20 cellular contexts compared by ENCODE assay signal in the genomic region with DNA sequence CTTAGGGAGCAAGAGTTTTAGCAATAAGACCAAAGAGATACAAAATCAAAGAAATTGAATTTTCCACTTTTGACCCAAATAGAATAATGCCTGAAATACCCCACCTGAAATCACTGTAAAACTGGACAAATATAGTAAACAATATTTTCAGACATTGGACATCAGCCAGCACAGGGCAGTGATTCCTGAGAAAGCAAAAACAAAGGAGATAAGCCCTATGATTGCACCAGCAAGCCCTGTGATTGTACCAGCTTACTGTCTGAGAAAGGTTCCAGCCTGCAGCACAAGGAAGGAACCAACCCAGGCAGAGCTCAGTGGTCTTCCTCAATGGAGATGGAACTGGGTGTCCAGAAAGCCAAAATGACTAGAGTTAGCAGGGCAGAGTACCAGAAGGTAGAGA. TPM values are rescaled to one million over a fixed set of nuclear protein-coding genes. Genes with fewer than 3 reads are reported as not detected.
DNase-seq lines count a peak whose midpoint lies in the region; ATAC-seq, FAIRE-seq and TF ChIP-seq lines count a peak whose summit lies in the region.
"Had no signal": no experiment of that assay in that cellular context is flagged by ENCODE, and none has a peak within 500 bp of the region (broad histone marks: within the 10 kb centered on the region; RNA-seq: fewer than 3 reads in every experiment).

No MANE protein-coding gene starts in this region.

- peak overlapping the region in 1 of 2 donors; percentile 4 for H3K4me3 Mint-ChIP-seq in activated T-cell treated with anti-CD3 and anti-CD28 coated beads, Interleukin-2, amount 50 U/mL, for 72 hours
- H3K4me3 Mint-ChIP-seq in activated CD8-positive, alpha-beta T cell treated with anti-CD3 and anti-CD28 coated beads for 36 hours: no peak overlapping the region
- H3K4me3 Mint-ChIP-seq in naive thymus-derived CD8-positive, alpha-beta T cell: peak overlapping the region in 5 of 10 donors; percentile 10 to 32 (median 15)
- no peak overlapping the region for H3K4me3 Mint-ChIP-seq in activated naive CD4-positive, alpha-beta T cell treated with anti-CD3 and anti-CD28 coated beads, Interleukin-2, amount 10 ng/mL, durations not matched to agents 7 days and 5 days
- H3K4me3 Mint-ChIP-seq: activated CD4-positive, alpha-beta T cell treated with anti-CD3 and anti-CD28 coated beads for 36 hours; activated CD8-positive, alpha-beta memory T cell treated with anti-CD3 and anti-CD28 coated beads, Interleukin-2, amount 10 ng/mL, durations not matched to agents 7 days and 5 days; neural crest cell had no signal

- no peak overlapping the region for H3K4me2 ChIP-seq in H1 (ENCODE audit: insufficient read depth in 1 of 2, low read depth in 2 of 2, low read length in 2 of 2)

- no peak overlapping the region for H3K4ac ChIP-seq in H1 (replicated peaks; ENCODE audit: insufficient read length, low read depth, low read length)

- intact Hi-C loops in activated CD8-positive, alpha-beta T cell treated with anti-CD3 and anti-CD28 coated beads for 36 hours (cut with micrococcal nuclease): no loop called here

- H4K5ac ChIP-seq in H1 (ENCODE audit: insufficient read length, low read depth, low read length): peak overlapping the region; percentile 33

- no peak overlapping the region for H3K9ac ChIP-seq in H1 (replicated peaks in 1 of 4; ENCODE audit: extremely low read depth in 1 of 4, low read depth in 3 of 4, low read length in 3 of 4)

- CTCF ChIA-PET in activated CD8-positive, alpha-beta T cell treated with anti-CD3 and anti-CD28 coated beads for 36 hours (lab: Charles Lee): no interaction called here
- CTCF ChIA-PET in H1 (lab: Charles Lee; ENCODE audit: partially characterized antibody): interaction anchor here (0.6 kb wide), 1 partner anchor 207 kb away, joined by 3 read pairs; no protein-coding TSS in a partner anchor
- CTCF ChIA-PET in activated naive CD4-positive, alpha-beta T cell treated with anti-CD3 and anti-CD28 coated beads, Interleukin-2, amount 10 ng/mL, durations not matched to agents 7 days and 5 days (lab: Charles Lee): no interaction called here

- no peak for TF ChIP-seq RAD21 in H1 (IDR thresholded peaks at IDR 0.05 in 1 of 2, conservative IDR thresholded peaks at IDR 0.05 in 1 of 2; ENCODE audit: low read depth in 2 of 2, low read length in 2 of 2)

- no peak overlapping the region for H3K23ac ChIP-seq in H1 (ENCODE audit: insufficient read length)

- H3K4me1 ChIP-seq in H1 (replicated peaks in 1 of 4; ENCODE audit: control insufficient read depth in 3 of 4, insufficient read depth in 4 of 4, low read length in 3 of 4): no peaks in the 10 kb centered on the region

- no peak for TF ChIP-seq CTCF in activated CD8-positive, alpha-beta T cell treated with anti-CD3 and anti-CD28 coated beads for 36 hours (IDR thresholded peaks at IDR 0.05)
- TF ChIP-seq CTCF in H1 (IDR thresholded peaks at IDR 0.05; ENCODE audit: control extremely low read depth in 1 of 3, insufficient read depth in 1 of 3, low read depth in 1 of 3, low read length in 3 of 3): 0 out of 4 replicates have a peak, but pooled peaks of 1 of the 3 experiments have one; percentile 3
- no peak for TF ChIP-seq CTCF in omental fat pad (IDR thresholded peaks at IDR 0.05)

- H2AFZ ChIP-seq in H1 (ENCODE audit: low read length): no peak overlapping the region

- no peak overlapping the region for H2AK5ac ChIP-seq in H1 (ENCODE audit: low read depth, low read length)

- no peak overlapping the region for H4K91ac ChIP-seq in H1 (replicated peaks; ENCODE audit: insufficient read length, low read length)

- no peak overlapping the region for H3K56ac ChIP-seq in H1 (replicated peaks; ENCODE audit: insufficient read length, low read depth, low read length)

- H3K27me3 ChIP-seq in H1 (replicated peaks in 1 of 4; ENCODE audit: control insufficient read depth in 3 of 4, extremely low read depth in 1 of 4, insufficient read depth in 3 of 4, low read length in 3 of 4): no peaks in the 10 kb centered on the region
- H3K27me3 ChIP-seq: heart left ventricle had no signal

- DNase-seq in activated T-cell treated with anti-CD3 and anti-CD28 coated beads, Interleukin-2, amount 50 U/mL, for 72 hours: no peak
- no peak for DNase-seq in activated T-cell treated with anti-CD3 and anti-CD28 coated beads, Interleukin-2, amount 50 U/mL, for 1 hour
- DNase-seq in activated CD8-positive, alpha-beta T cell treated with anti-CD3 and anti-CD28 coated beads for 36 hours: no peak
- DNase-seq in H1 (ENCODE audit: low read depth in 1 of 2, low spot score in 2 of 2) (no peak), omental fat pad (ENCODE audit: low spot score) (no peak)
- DNase-seq in naive thymus-derived CD8-positive, alpha-beta T cell: no peak
- DNase-seq in activated naive CD4-positive, alpha-beta T cell treated with anti-CD3 and anti-CD28 coated beads, Interleukin-2, amount 10 ng/mL, durations not matched to agents 7 days and 5 days: no peak
- DNase-seq: activated CD4-positive, alpha-beta T cell treated with anti-CD3 and anti-CD28 coated beads for 36 hours; activated CD8-positive, alpha-beta memory T cell treated with anti-CD3 and anti-CD28 coated beads, Interleukin-2, amount 10 ng/mL, durations not matched to agents 7 days and 5 days; heart left ventricle; KG1; mucosa of descending colon; NCI-H1694; NCI-H2171; NCI-H748 treated with DMSO at 0.1 percent for 48 hours; SHP77 had no signal

- no peaks in the 10 kb centered on the region for H3K27me3 Mint-ChIP-seq in activated T-cell treated with anti-CD3 and anti-CD28 coated beads, Interleukin-2, amount 50 U/mL, for 72 hours (ENCODE audit: low read depth)
- H3K27me3 Mint-ChIP-seq in activated CD8-positive, alpha-beta T cell treated with anti-CD3 and anti-CD28 coated beads for 36 hours: no peaks in the 10 kb centered on the region
- no peaks in the 10 kb centered on the region for H3K27me3 Mint-ChIP-seq in naive thymus-derived CD8-positive, alpha-beta T cell
- no peaks in the 10 kb centered on the region for H3K27me3 Mint-ChIP-seq in activated naive CD4-positive, alpha-beta T cell treated with anti-CD3 and anti-CD28 coated beads, Interleukin-2, amount 10 ng/mL, durations not matched to agents 7 days and 5 days
- H3K27me3 Mint-ChIP-seq: activated CD4-positive, alpha-beta T cell treated with anti-CD3 and anti-CD28 coated beads for 36 hours; activated CD8-positive, alpha-beta memory T cell treated with anti-CD3 and anti-CD28 coated beads, Interleukin-2, amount 10 ng/mL, durations not matched to agents 7 days and 5 days; progenitor cell of endocrine pancreas had no signal

- H2BK20ac ChIP-seq in H1 (ENCODE audit: low read length): no peak overlapping the region

- no peak for FAIRE-seq in H1 (lab: Jason Lieb, UNC)

- H2BK5ac ChIP-seq in H1 (ENCODE audit: low read depth, low read length): no peak overlapping the region

- peak overlapping the region; percentile 37 for H2BK120ac ChIP-seq in H1 (replicated peaks; ENCODE audit: low read depth, low read length)

- H3K27ac Mint-ChIP-seq in activated T-cell treated with anti-CD3 and anti-CD28 coated beads, Interleukin-2, amount 50 U/mL, for 72 hours: peak overlapping the region; percentile 20
- peak overlapping the region; percentile 73 for H3K27ac Mint-ChIP-seq in activated CD8-positive, alpha-beta T cell treated with anti-CD3 and anti-CD28 coated beads for 36 hours
- H3K27ac Mint-ChIP-seq in naive thymus-derived CD8-positive, alpha-beta T cell: peak overlapping the region in 6 of 10 donors; percentile 44 to 82 (median 58)
- H3K27ac Mint-ChIP-seq in activated naive CD4-positive, alpha-beta T cell treated with anti-CD3 and anti-CD28 coated beads, Interleukin-2, amount 10 ng/mL, durations not matched to agents 7 days and 5 days: no peak overlapping the region
- H3K27ac Mint-ChIP-seq: activated CD4-positive, alpha-beta T cell treated with anti-CD3 and anti-CD28 coated beads for 36 hours; activated CD8-positive, alpha-beta memory T cell treated with anti-CD3 and anti-CD28 coated beads, Interleukin-2, amount 10 ng/mL, durations not matched to agents 7 days and 5 days; progenitor cell of endocrine pancreas had no signal

- no peak overlapping the region for H4K8ac ChIP-seq in H1 (ENCODE audit: extremely low read depth, insufficient read depth, low read length)

- no peak overlapping the region for H2BK15ac ChIP-seq in H1 (ENCODE audit: low read length)

- TF ChIP-seq POLR2A in H1 (IDR thresholded peaks at IDR 0.05; ENCODE audit: control extremely low read depth in 1 of 2, low read depth in 2 of 2, low read length in 2 of 2): no peak

- POLR2A ChIA-PET in activated CD8-positive, alpha-beta T cell treated with anti-CD3 and anti-CD28 coated beads for 36 hours (lab: Charles Lee): interaction anchor here (1.2 to 1.4 kb wide), 2 partner anchors 9 to 11 kb away, joined by 4 read pairs; a partner anchor contains a TSS
- POLR2A ChIA-PET in H1 (lab: Charles Lee; ENCODE audit: partially characterized antibody): interaction anchor here (1.4 kb wide), 1 partner anchor 10 kb away, joined by 6 read pairs; a partner anchor contains a TSS
- POLR2A ChIA-PET in naive thymus-derived CD8-positive, alpha-beta T cell (lab: Charles Lee): interaction anchor here (1.4 kb wide), 1 partner anchor 11 kb away, joined by 9 read pairs; a partner anchor contains a TSS

- H3K9me3 Mint-ChIP-seq in activated T-cell treated with anti-CD3 and anti-CD28 coated beads, Interleukin-2, amount 50 U/mL, for 72 hours: peaks cover 0 to 2% of the 10 kb centered on the region in 2 donors
- H3K9me3 Mint-ChIP-seq in activated CD8-positive, alpha-beta T cell treated with anti-CD3 and anti-CD28 coated beads for 36 hours: peaks cover 12% of the 10 kb centered on the region
- H3K9me3 Mint-ChIP-seq in naive thymus-derived CD8-positive, alpha-beta T cell: peaks cover 0 to 6% (median 1%) of the 10 kb centered on the region in 9 donors
- peaks cover 24% of the 10 kb centered on the region for H3K9me3 Mint-ChIP-seq in activated naive CD4-positive, alpha-beta T cell treated with anti-CD3 and anti-CD28 coated beads, Interleukin-2, amount 10 ng/mL, durations not matched to agents 7 days and 5 days
- H3K9me3 Mint-ChIP-seq: neural crest cell had no signal

- no peak overlapping the region for H2BK12ac ChIP-seq in H1 (ENCODE audit: low read depth, low read length)

- no peak overlapping the region for H3K18ac ChIP-seq in H1 (ENCODE audit: extremely low read depth, low read length)

- no peaks in the 10 kb centered on the region; the same call in 1 of the 2 replicates for H3K23me2 ChIP-seq in H1 (ENCODE audit: low read depth, low read length)

- no peaks in the 10 kb centered on the region for H3K79me1 ChIP-seq in H1 (ENCODE audit: low read depth, low read length)

- H4K20me1 ChIP-seq in H1 (replicated peaks in 1 of 2; ENCODE audit: control insufficient read depth in 1 of 2, insufficient read depth in 2 of 2, low read length in 2 of 2): peaks cover 0 to 1% of the 10 kb centered on the region in 2 experiments

- H3K36me3 ChIP-seq in H1 (ENCODE audit: control insufficient read depth in 2 of 4, insufficient read depth in 4 of 4, low read length in 3 of 4): peaks cover 0 to 27% (median 4%) of the 10 kb centered on the region in 4 experiments; a peak in 4 of 8 replicates

- H3K9me3 ChIP-seq in H1 (ENCODE audit: insufficient read depth in 2 of 2, low read depth in 1 of 2, low read length in 1 of 2): no peaks in the 10 kb centered on the region
- H3K9me3 ChIP-seq: mucosa of descending colon had no signal

- peaks cover 26 to 48% of the 10 kb centered on the region in 2 donors for H3K36me3 Mint-ChIP-seq in activated T-cell treated with anti-CD3 and anti-CD28 coated beads, Interleukin-2, amount 50 U/mL, for 72 hours (ENCODE audit: insufficient read depth in 2 of 2)
- H3K36me3 Mint-ChIP-seq in activated CD8-positive, alpha-beta T cell treated with anti-CD3 and anti-CD28 coated beads for 36 hours (ENCODE audit: low read depth): peaks cover 81% of the 10 kb centered on the region
- peaks cover 23 to 75% (median 71%) of the 10 kb centered on the region in 3 donors for H3K36me3 Mint-ChIP-seq in naive thymus-derived CD8-positive, alpha-beta T cell
- peaks cover 91% of the 10 kb centered on the region for H3K36me3 Mint-ChIP-seq in activated naive CD4-positive, alpha-beta T cell treated with anti-CD3 and anti-CD28 coated beads, Interleukin-2, amount 10 ng/mL, durations not matched to agents 7 days and 5 days

- no peak overlapping the region for H3K14ac ChIP-seq in H1 (ENCODE audit: insufficient read length)

- TF ChIP-seq EP300 in H1 (IDR thresholded peaks at IDR 0.05; ENCODE audit: borderline replicate concordance in 1 of 2, low read depth in 2 of 2, low read length in 2 of 2): no peak

- no peak overlapping the region for H3K4me3 ChIP-seq in H1 (ENCODE audit: extremely low read depth in 1 of 4, insufficient read depth in 2 of 4, low read depth in 3 of 4, low read length in 4 of 4)
- H3K4me3 ChIP-seq: heart left ventricle, mucosa of descending colon had no signal

- H3K4me1 Mint-ChIP-seq in activated T-cell treated with anti-CD3 and anti-CD28 coated beads, Interleukin-2, amount 50 U/mL, for 72 hours (ENCODE audit: low read depth): peaks cover 54% of the 10 kb centered on the region
- H3K4me1 Mint-ChIP-seq in activated CD8-positive, alpha-beta T cell treated with anti-CD3 and anti-CD28 coated beads for 36 hours (ENCODE audit: low read depth): peaks cover 49% of the 10 kb centered on the region
- H3K4me1 Mint-ChIP-seq in naive thymus-derived CD8-positive, alpha-beta T cell: peaks cover 38 to 81% (median 66%) of the 10 kb centered on the region in 4 donors
- peaks cover 58% of the 10 kb centered on the region for H3K4me1 Mint-ChIP-seq in activated naive CD4-positive, alpha-beta T cell treated with anti-CD3 and anti-CD28 coated beads, Interleukin-2, amount 10 ng/mL, durations not matched to agents 7 days and 5 days
- H3K4me1 Mint-ChIP-seq: neural crest cell had no signal

- no peak for ATAC-seq in activated T-cell treated with anti-CD3 and anti-CD28 coated beads, Interleukin-2, amount 50 U/mL, for 72 hours (replicated peaks in 1 of 2)
- no peak for ATAC-seq in activated CD8-positive, alpha-beta T cell treated with anti-CD3 and anti-CD28 coated beads for 36 hours
- ATAC-seq in naive thymus-derived CD8-positive, alpha-beta T cell: no peak
- no peak for ATAC-seq in omental fat pad (ENCODE audit: low FRiP score)
- no peak for ATAC-seq in GM21786 (IDR thresholded peaks at IDR 0.05; ENCODE audit: unreplicated experiment)
- ATAC-seq: activated CD4-positive, alpha-beta T cell treated with anti-CD3 and anti-CD28 coated beads for 36 hours; activated CD8-positive, alpha-beta memory T cell treated with anti-CD3 and anti-CD28 coated beads, Interleukin-2, amount 10 ng/mL, durations not matched to agents 7 days and 5 days; heart left ventricle; mucosa of descending colon had no signal

- 0 out of 2 replicates have a peak overlapping the region, but pooled peaks have one; percentile 50 for H3K27ac ChIP-seq in H1 (ENCODE audit: low read depth, low read length)
- H3K27ac ChIP-seq: C4-2B, heart left ventricle had no signal

- H3K79me2 ChIP-seq in H1 (ENCODE audit: control insufficient read depth in 1 of 2, insufficient read depth in 2 of 2, low read length in 2 of 2): 0 out of 4 replicates have a peak, but pooled peaks cover 0 to 2% of the 10 kb centered on the region in 2 experiments

RNA-seq across cellular contexts. Expression of a gene that starts 10.3 kb away (rescaled TPM):
- 10 to 100 TPM; 30.5 to 31.6 TPM for total RNA-seq in activated T-cell treated with anti-CD3 and anti-CD28 coated beads, Interleukin-2, amount 50 U/mL, for 72 hours
- 10 to 100 TPM; 27.1 to 28.8 TPM for total RNA-seq in activated CD8-positive, alpha-beta T cell treated with anti-CD3 and anti-CD28 coated beads for 36 hours
- total RNA-seq in H1 (2021; fragmentation: NEBNext Ultra II Directional; extraction: Animal tissue kit (Norgen Biotek cat#: 25700)): 27.5 and 29.1 TPM in 2 replicates
- polyA plus RNA-seq in H1 (2011; rRNA removed): 9.0 and 16.0 TPM in 2 replicates
- 16.5 TPM for polyA plus RNA-seq in H1 (2011; cell fraction: cytosol; rRNA removed)
- 5.0 TPM for polyA plus RNA-seq in H1 (2011; cell fraction: nucleus; rRNA removed)
- polyA plus RNA-seq in H1 (2012, experiment 1 of 2): 12.7 to 18.8 TPM (median 15.2 TPM) in 4 replicates
- polyA plus RNA-seq in H1 (2012, experiment 2 of 2): 3.7 TPM
- 33.6 TPM for polyA plus RNA-seq in H1 (2013, experiment 1 of 2)
- 39.4 TPM for polyA plus RNA-seq in H1 (2013, experiment 2 of 2)
- polyA minus RNA-seq in H1 (2011; rRNA and poly(A)+ RNA removed): 19.7 and 37.6 TPM in 2 replicates
- polyA minus RNA-seq in H1 (2011; cell fraction: cytosol; rRNA and poly(A)+ RNA removed): 38.7 TPM
- 26.5 TPM for polyA minus RNA-seq in H1 (2011; cell fraction: nucleus; rRNA and poly(A)+ RNA removed)
- 10 to 100 TPM; 49.3 to 57.6 TPM for total RNA-seq in naive thymus-derived CD8-positive, alpha-beta T cell
- 10 to 100 TPM; 40.9 to 45.6 (median 44.1) TPM for polyA plus RNA-seq in naive thymus-derived CD8-positive, alpha-beta T cell
- 10 to 100 TPM; 40.4 to 65.9 (median 45.6) TPM for total RNA-seq in omental fat pad
